16 cellular contexts compared by ENCODE assay signal in genomic region chr18:22344908-22345670, GRCh38.
A peak's percentile ranks its signal among the peaks of the same experiment; 100 is the strongest.
DNase-seq lines count a peak whose midpoint lies in the region; ATAC-seq and TF ChIP-seq lines count a peak whose summit lies in the region.
"Had no signal": no experiment of that assay in that cellular context is flagged by ENCODE, and none has a peak within 500 bp of the region (broad histone marks: within the 10 kb centered on the region; RNA-seq: fewer than 3 reads in every experiment).

No MANE protein-coding gene starts in this region.

- peak overlapping the region in 1 of 2 donors; percentile 51 for H3K4me3 Mint-ChIP-seq in activated T-cell treated with anti-CD3 and anti-CD28 coated beads, Interleukin-2, amount 50 U/mL, for 72 hours

- peaks cover 34% of the 10 kb centered on the region for H3K27me3 Mint-ChIP-seq in activated T-cell treated with anti-CD3 and anti-CD28 coated beads, Interleukin-2, amount 50 U/mL, for 72 hours (ENCODE audit: low read depth)

- no peak overlapping the region for H3K4me3 ChIP-seq in esophagus muscularis mucosa
- no peak overlapping the region for H3K4me3 ChIP-seq in subcutaneous abdominal adipose tissue (ENCODE audit: low read depth in 1 of 5, low read length in 5 of 5)
- H3K4me3 ChIP-seq: left lung, SJSA1 had no signal

- peaks cover 39% of the 10 kb centered on the region for H3K4me1 Mint-ChIP-seq in activated T-cell treated with anti-CD3 and anti-CD28 coated beads, Interleukin-2, amount 50 U/mL, for 72 hours (ENCODE audit: low read depth)

- peak in 1 of 2 donors; percentile 6 for DNase-seq in activated T-cell treated with anti-CD3 and anti-CD28 coated beads, Interleukin-2, amount 50 U/mL, for 72 hours
- no peak for DNase-seq in activated T-cell treated with anti-CD3 and anti-CD28 coated beads, Interleukin-2, amount 50 U/mL, for 48 hours
- DNase-seq in SKM-1 treated with dmso at 0.1 percent for 144 hours (lab: John Stamatoyannopoulos, UW; ENCODE audit: unreplicated experiment) (peak; percentile 19), esophagus muscularis mucosa (ENCODE audit: extremely low spot score) (peak; percentile 26), AG08395 (ENCODE audit: low spot score) (no peak)
- DNase-seq: activated CD4-positive, CD25-positive, alpha-beta regulatory T cell; activated naive CD4-positive, alpha-beta T cell; DND-41; left lung; NCI-H510A had no signal

- H3K27ac ChIP-seq in esophagus muscularis mucosa (replicated peaks in 1 of 4) (peak overlapping the region in 1 of 4 donors; percentile 81), subcutaneous abdominal adipose tissue (ENCODE audit: low read depth, low read length) (peak overlapping the region; percentile 39)
- H3K27ac ChIP-seq: HL-60, SJSA1 had no signal

- H3K9me3 Mint-ChIP-seq in activated T-cell treated with anti-CD3 and anti-CD28 coated beads, Interleukin-2, amount 50 U/mL, for 72 hours: no peaks in the 10 kb centered on the region

- no peaks in the 10 kb centered on the region for H3K9me3 ChIP-seq in esophagus muscularis mucosa
- H3K9me3 ChIP-seq in subcutaneous abdominal adipose tissue (ENCODE audit: control insufficient read depth in 5 of 5, low read length in 5 of 5): no peaks in the 10 kb centered on the region
- H3K9me3 ChIP-seq: left lung, SJSA1 had no signal

- TF ChIP-seq POLR2A in esophagus muscularis mucosa (IDR thresholded peaks at IDR 0.05; ENCODE audit: low read depth) (no peak), GM18505 (IDR thresholded peaks at IDR 0.05; ENCODE audit: borderline replicate concordance, extremely low read depth, insufficient read depth, insufficient read length) (no peak)

- no peak for TF ChIP-seq CTCF in esophagus muscularis mucosa (IDR thresholded peaks at IDR 0.05)

- H3K36me3 Mint-ChIP-seq in activated T-cell treated with anti-CD3 and anti-CD28 coated beads, Interleukin-2, amount 50 U/mL, for 72 hours (ENCODE audit: insufficient read depth in 2 of 2): no peaks in the 10 kb centered on the region

- TF ChIP-seq EP300 in esophagus muscularis mucosa (IDR thresholded peaks at IDR 0.05): no peak

- no peak overlapping the region for H3K27ac Mint-ChIP-seq in activated T-cell treated with anti-CD3 and anti-CD28 coated beads, Interleukin-2, amount 50 U/mL, for 72 hours

- H3K27me3 ChIP-seq in esophagus muscularis mucosa: peaks cover 0 to 7% (median 0%) of the 10 kb centered on the region in 4 donors
- peaks cover 0 to 12% (median 5%) of the 10 kb centered on the region in 5 donors for H3K27me3 ChIP-seq in subcutaneous abdominal adipose tissue (ENCODE audit: control insufficient read depth in 5 of 5, insufficient read depth in 4 of 5, low read length in 5 of 5)
- H3K27me3 ChIP-seq: SJSA1 had no signal

- intact Hi-C loops in esophagus muscularis mucosa (cut with DNase I): no loop called here

- H3K36me3 ChIP-seq in esophagus muscularis mucosa (no peaks in the 10 kb centered on the region), subcutaneous abdominal adipose tissue (ENCODE audit: control insufficient read depth in 5 of 5, insufficient read depth in 5 of 5, low read length in 5 of 5) (no peaks in the 10 kb centered on the region)
- H3K36me3 ChIP-seq: left lung, SJSA1 had no signal

- no peak overlapping the region for H3K9ac ChIP-seq in subcutaneous abdominal adipose tissue (ENCODE audit: low read length in 5 of 5)
- H3K9ac ChIP-seq: parathyroid adenoma had no signal

- 57% methylated on average over 3 of the region's 3 CpGs for WGBS in esophagus muscularis mucosa

- ATAC-seq in activated T-cell treated with anti-CD3 and anti-CD28 coated beads, Interleukin-2, amount 50 U/mL, for 72 hours (replicated peaks in 1 of 2): peak; percentile 59 to 68
- ATAC-seq in GM18505 (IDR thresholded peaks at IDR 0.05; ENCODE audit: unreplicated experiment) (no peak), GM21526 (IDR thresholded peaks at IDR 0.05; ENCODE audit: low FRiP score, unreplicated experiment) (no peak)
- ATAC-seq: left lung had no signal

- H3K4me1 ChIP-seq in esophagus muscularis mucosa (peaks cover 38 to 47% (median 42%) of the 10 kb centered on the region in 4 donors), subcutaneous abdominal adipose tissue (ENCODE audit: control insufficient read depth in 5 of 5, insufficient read depth in 5 of 5, low read length in 5 of 5) (peaks cover 5 to 42% (median 33%) of the 10 kb centered on the region in 5 donors)

Comparison
In these comparisons a context has a peak if more than half of its experiments do, and no peak if none do; other contexts are left out.
1. ATAC-seq: peak in activated T-cell treated with anti-CD3 and anti-CD28 coated beads, Interleukin-2, amount 50 U/mL, for 72 hours (2 of 2); none in GM18505 (single experiment) and GM21526 (single experiment).
2. DNase-seq: peak in SKM-1 treated with dmso at 0.1 percent for 144 hours (single experiment) and esophagus muscularis mucosa (single experiment); none in activated T-cell treated with anti-CD3 and anti-CD28 coated beads, Interleukin-2, amount 50 U/mL, for 48 hours (0 of 2) and AG08395 (single experiment).